Comparison of ENCODE assay signal across 24 cellular contexts in the genomic region with DNA sequence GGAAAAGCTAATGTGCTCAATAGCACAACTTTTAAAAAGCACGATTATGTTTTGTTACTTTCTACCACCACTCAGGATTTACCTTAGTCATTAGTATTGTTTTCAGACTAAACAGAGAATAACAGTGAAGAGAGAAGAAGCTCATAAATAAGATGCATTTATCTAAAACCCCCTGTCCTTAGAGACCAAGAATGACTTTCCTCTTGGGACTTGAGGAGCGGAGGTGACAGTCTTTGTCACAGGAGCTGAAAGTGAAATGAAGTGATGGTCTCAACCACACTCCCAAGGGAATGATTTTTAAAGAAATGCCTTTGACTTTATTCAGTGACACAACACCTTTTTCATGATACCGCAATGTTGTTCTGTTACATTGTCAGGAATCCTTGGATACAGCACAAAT.
DNase-seq lines count a peak whose midpoint lies in the region; ATAC-seq lines count a peak whose summit lies in the region.
"Had no signal": no experiment of that assay in that cellular context is flagged by ENCODE, and none has a peak within 500 bp of the region (broad histone marks: within the 10 kb centered on the region; RNA-seq: fewer than 3 reads in every experiment).

No MANE protein-coding gene starts in this region.

- no peaks in the 10 kb centered on the region for H3K36me3 ChIP-seq in BLaER1 treated with 17β-estradiol and CSF1 and Interleukin-3, amounts not matched to agents 10 nM and 100 nM
- H3K36me3 ChIP-seq: heart left ventricle, MG63, ovary had no signal

- ATAC-seq in GM19351 (IDR thresholded peaks at IDR 0.05; ENCODE audit: unreplicated experiment) (peak; percentile 35), HG02623 (IDR thresholded peaks at IDR 0.05; ENCODE audit: unreplicated experiment) (peak; percentile 37), HG03469 (IDR thresholded peaks at IDR 0.05; ENCODE audit: unreplicated experiment) (peak; percentile 34), GM18867 (IDR thresholded peaks at IDR 0.05; ENCODE audit: unreplicated experiment) (no peak)
- ATAC-seq: activated CD8-positive, alpha-beta T cell treated with anti-CD3 and anti-CD28 coated beads, Interleukin-2, amount 10 ng/mL, durations not matched to agents 7 days and 5 days; activated naive CD4-positive, alpha-beta T cell treated with anti-CD3 and anti-CD28 coated beads, Interleukin-2, amount 50 U/mL, for 72 hours; heart left ventricle; natural killer cell had no signal

- no peaks in the 10 kb centered on the region for H4K20me1 ChIP-seq in BLaER1 treated with 17β-estradiol and CSF1 and Interleukin-3, amounts not matched to agents 10 nM and 100 nM

- DNase-seq in SHP77 treated with DMSO at 0.1 percent for 48 hours (lab: John Stamatoyannopoulos, UW) (no peak), NAMALWA (ENCODE audit: low spot score) (no peak)
- no peak for DNase-seq in stimulated activated naive CD4-positive, alpha-beta T cell (lab: John Stamatoyannopoulos, UW)
- DNase-seq: activated CD4-positive, CD25-positive, alpha-beta regulatory T cell treated with anti-CD3 and anti-CD28 coated beads, Interleukin-2, amount 50 U/mL, for 72 hours; activated CD8-positive, alpha-beta T cell treated with anti-CD3 and anti-CD28 coated beads, Interleukin-2, amount 10 ng/mL, durations not matched to agents 7 days and 5 days; CD4-positive, alpha-beta T cell; HCEC 1CT; heart left ventricle; KG1; MG63; natural killer cell; NCI-H1436; NCI-H2107; NCI-H446 treated with DMSO at 0.1 percent for 48 hours; ovary; retina; stimulated activated CD4-positive, alpha-beta T cell treated with anti-CD3 and anti-CD28 coated beads, Interleukin-2, amount 100 ng/mL, for 24 hours; T-helper 2 cell had no signal

- no peak overlapping the region for H3K4me3 ChIP-seq in BLaER1 treated with 17β-estradiol and CSF1 and Interleukin-3, amounts not matched to agents 10 nM and 100 nM
- H3K4me3 ChIP-seq: MG63, ovary had no signal

- peaks cover 16 to 50% (median 42%) of the 10 kb centered on the region in 10 experiments for H3K4me1 ChIP-seq in BLaER1 treated with 17β-estradiol and CSF1 and Interleukin-3, amounts not matched to agents 10 nM and 100 nM

- H3K4me2 ChIP-seq in BLaER1 treated with 17β-estradiol and CSF1 and Interleukin-3, amounts not matched to agents 10 nM and 100 nM, result peak overlapping the region in 8 of 11 experiments; percentile 29 to 67 (median 40); a peak in 16 of 22 replicates

- peaks cover 10 to 35% (median 19%) of the 10 kb centered on the region in 11 experiments; a peak in 19 of 22 replicates for H3K9me3 ChIP-seq in BLaER1 treated with 17β-estradiol and CSF1 and Interleukin-3, amounts not matched to agents 10 nM and 100 nM (replicated peaks in 1 of 11)
- H3K9me3 ChIP-seq: MG63, ovary had no signal

- no peak overlapping the region for H3K9ac ChIP-seq in BLaER1 treated with 17β-estradiol and CSF1 and Interleukin-3, amounts not matched to agents 10 nM and 100 nM

- no peaks in the 10 kb centered on the region for H3K27me3 ChIP-seq in BLaER1 treated with 17β-estradiol and CSF1 and Interleukin-3, amounts not matched to agents 10 nM and 100 nM
- H3K27me3 ChIP-seq: heart left ventricle, MG63, ovary had no signal

- no peak overlapping the region for H3K27ac ChIP-seq in BLaER1 treated with 17β-estradiol and CSF1 and Interleukin-3, amounts not matched to agents 10 nM and 100 nM
- H3K27ac ChIP-seq: heart left ventricle, ovary had no signal
